In genomic region chr17:50117202-50118040, GRCh38 we compare ENCODE assay signal across 1 cellular context.
TF ChIP-seq lines count a peak whose summit lies in the region.

No MANE protein-coding gene starts in this region.

TF ChIP-seq in HepG2, 621 proteins besides CTCF, POLR2A, EP300 and RAD21 (continues in another document):
- TF ChIP-seq PRDM15 (CRISPR knock-in tag; IDR thresholded peaks at IDR 0.05) = no peak
- TF ChIP-seq RXRA (CRISPR knock-in tag; IDR thresholded peaks at IDR 0.05) = peak; percentile 7; the same call in 1 of the 2 replicates
- peak; percentile 82; the same call in 1 of the 2 replicates for TF ChIP-seq ZHX1 (CRISPR knock-in tag; IDR thresholded peaks at IDR 0.05; ENCODE audit: low read depth)
- no peak for TF ChIP-seq E2F2 (CRISPR knock-in tag; IDR thresholded peaks at IDR 0.05; ENCODE audit: borderline replicate concordance)
- TF ChIP-seq DNMT1 (CRISPR knock-in tag; IDR thresholded peaks at IDR 0.05) = peak; percentile 62; the same call in 1 of the 2 replicates
- TF ChIP-seq ZNF33B (CRISPR knock-in tag; IDR thresholded peaks at IDR 0.05) = no peak
- TF ChIP-seq HNF4A (CRISPR knock-in tag; IDR thresholded peaks at IDR 0.05) = no peak
- TF ChIP-seq MEIS2 (CRISPR knock-in tag; IDR thresholded peaks at IDR 0.05) = 0 out of 2 replicates have a peak, but pooled peaks have one; percentile 48
- no peak for TF ChIP-seq CBFB (CRISPR knock-in tag; IDR thresholded peaks at IDR 0.05)
- TF ChIP-seq ZBTB25 (CRISPR knock-in tag; IDR thresholded peaks at IDR 0.05) = no peak
- TF ChIP-seq MAZ (IDR thresholded peaks at IDR 0.05; ENCODE audit: borderline replicate concordance, low read depth, low read length) = peak; percentile 56; the same call in 1 of the 2 replicates
- TF ChIP-seq MAZ (CRISPR knock-in tag; IDR thresholded peaks at IDR 0.05; ENCODE audit: low read depth) = peak; percentile 74; the same call in 1 of the 2 replicates
- TF ChIP-seq RERE (CRISPR knock-in tag; IDR thresholded peaks at IDR 0.05; ENCODE audit: low read depth) = no peak
- TF ChIP-seq ETV5 (CRISPR knock-in tag; IDR thresholded peaks at IDR 0.05; ENCODE audit: borderline replicate concordance) = peak; percentile 18; the same call in 1 of the 2 replicates
- TF ChIP-seq RORA (CRISPR knock-in tag; IDR thresholded peaks at IDR 0.05) = no peak
- peak; percentile 81; the same call in 1 of the 2 replicates for TF ChIP-seq ZNF768 (CRISPR knock-in tag; IDR thresholded peaks at IDR 0.05)
- peak; percentile 44 for TF ChIP-seq XRCC5 (optimal IDR thresholded peaks at IDR 0.05; ENCODE audit: low read length)
- TF ChIP-seq NR2C2 (CRISPR knock-in tag; IDR thresholded peaks at IDR 0.05; ENCODE audit: borderline replicate concordance) = no peak
- no peak for TF ChIP-seq JUN (CRISPR knock-in tag; IDR thresholded peaks at IDR 0.05)
- TF ChIP-seq ZNF292 (CRISPR knock-in tag; IDR thresholded peaks at IDR 0.05; ENCODE audit: borderline replicate concordance, low read depth) = no peak
- peak; percentile 65; the same call in 1 of the 2 replicates for TF ChIP-seq TBX2 (CRISPR knock-in tag; IDR thresholded peaks at IDR 0.05; ENCODE audit: borderline replicate concordance)
- no peak for TF ChIP-seq HMG20A (CRISPR knock-in tag; IDR thresholded peaks at IDR 0.05; ENCODE audit: borderline replicate concordance)
- TF ChIP-seq ZNF83 (CRISPR knock-in tag; IDR thresholded peaks at IDR 0.05; ENCODE audit: borderline replicate concordance) = no peak
- TF ChIP-seq ARNT (IDR thresholded peaks at IDR 0.05) = no peak
- no peak for TF ChIP-seq ZNF850 (CRISPR knock-in tag; conservative IDR thresholded peaks at IDR 0.05)
- no peak for TF ChIP-seq TCF12 (IDR thresholded peaks at IDR 0.05)
- TF ChIP-seq TCF12 (CRISPR knock-in tag; IDR thresholded peaks at IDR 0.05) = no peak
- TF ChIP-seq RELA (CRISPR knock-in tag; IDR thresholded peaks at IDR 0.05) = peak; percentile 58; the same call in 1 of the 2 replicates
- TF ChIP-seq ZC3H4 (CRISPR knock-in tag; IDR thresholded peaks at IDR 0.05; ENCODE audit: borderline replicate concordance) = no peak
- no peak for TF ChIP-seq ZNF552 (CRISPR knock-in tag; IDR thresholded peaks at IDR 0.05; ENCODE audit: borderline replicate concordance)
- no peak for TF ChIP-seq ZBTB14 (CRISPR knock-in tag; IDR thresholded peaks at IDR 0.05)
- TF ChIP-seq MXD1 (CRISPR knock-in tag; IDR thresholded peaks at IDR 0.05) = no peak; the same call in 1 of the 2 replicates
- TF ChIP-seq KLF6 (CRISPR knock-in tag; IDR thresholded peaks at IDR 0.05) = no peak
- no peak for TF ChIP-seq ZFP36L2 (CRISPR knock-in tag; IDR thresholded peaks at IDR 0.05)
- no peak for TF ChIP-seq ZBTB46 (CRISPR knock-in tag; IDR thresholded peaks at IDR 0.05; ENCODE audit: borderline replicate concordance)
- TF ChIP-seq CREB3 (CRISPR knock-in tag; IDR thresholded peaks at IDR 0.05) = no peak
- no peak for TF ChIP-seq SOX5 (CRISPR knock-in tag; IDR thresholded peaks at IDR 0.05; ENCODE audit: borderline replicate concordance)
- no peak for TF ChIP-seq DDIT3 (CRISPR knock-in tag; IDR thresholded peaks at IDR 0.05)
- TF ChIP-seq SRF (IDR thresholded peaks at IDR 0.05; ENCODE audit: low read depth, low read length) = no peak
- TF ChIP-seq ZNF510 (CRISPR knock-in tag; IDR thresholded peaks at IDR 0.05; ENCODE audit: low read depth) = no peak
- TF ChIP-seq YY1 (IDR thresholded peaks at IDR 0.05; ENCODE audit: insufficient read depth, insufficient replicate concordance, low read depth, low read length) = peak; percentile 49
- TF ChIP-seq AGO1 (IDR thresholded peaks at IDR 0.05; ENCODE audit: low read depth, low read length, poor library complexity, severe bottlenecking) = no peak
- TF ChIP-seq ZNF740 (CRISPR knock-in tag; IDR thresholded peaks at IDR 0.05) = peak; percentile 41; the same call in 1 of the 2 replicates
- no peak for TF ChIP-seq ZNF136 (CRISPR knock-in tag; IDR thresholded peaks at IDR 0.05; ENCODE audit: low read depth)
